In genomic region chr19:33229962-33230361, GRCh38 we compare ENCODE assay signal across 30 cellular contexts. TPM values are rescaled to one million over a fixed set of nuclear protein-coding genes. Genes with fewer than 3 reads are reported as not detected.
"Had no signal": no experiment of that assay in that cellular context is flagged by ENCODE, and none has a peak within 500 bp of the region (broad histone marks: within the 10 kb centered on the region; RNA-seq: fewer than 3 reads in every experiment).

No MANE protein-coding gene starts in this region.

- H3K79me2 ChIP-seq: parathyroid adenoma had no signal

- H3K36me3 ChIP-seq: ovary, spleen, suprapubic skin, transverse colon, upper lobe of right lung, uterus had no signal

- ATAC-seq: naive thymus-derived CD4-positive, alpha-beta T cell; natural killer cell treated with Interleukin-12 subunit alpha and Interleukin-12 subunit beta and Interleukin-15 and Interleukin-18, amount 100 ng/mL, for 72 hours; psoas muscle; right cardiac atrium; sciatic nerve; stimulated activated memory B cell treated with anti-CD40 and anti-IgM and Interleukin-4, amounts not matched to agents 10 μg/mL and 1 μg/mL and 100 μg/mL, for 72 hours; stimulated activated naive CD8-positive, alpha-beta T cell treated with anti-CD3 and anti-CD28 coated beads, Interleukin-15, amount 100 ng/mL, for 72 hours; stimulated activated naive CD8-positive, alpha-beta T cell treated with anti-CD3 and anti-CD28 coated beads, Interleukin-15, Interleukin-2, amounts not matched to agents 100 U/mL and 50 U/mL, for 24 hours; upper lobe of right lung had no signal

- H3K4me2 ChIP-seq: smooth muscle cell had no signal

- DNase-seq: naive thymus-derived CD4-positive, alpha-beta T cell; nephron progenitor cell; occipital lobe; ovary; spleen; stimulated activated CD4-positive, alpha-beta T cell treated with anti-CD3 and anti-CD28 coated beads, Interleukin-12 subunit alpha, Interleukin-12 subunit beta, amount 100 ng/mL, for 4 hours; stimulated activated CD4-positive, alpha-beta T cell treated with anti-CD3 and anti-CD28 coated beads, Interleukin-1b, Interleukin-23, amount 100 ng/mL, for 48 hours; stimulated activated CD4-positive, alpha-beta T cell treated with anti-CD3 and anti-CD28 coated beads, Interleukin-4, amount 100 ng/mL, for 1 hour; stimulated activated CD4-positive, alpha-beta T cell treated with anti-CD3 and anti-CD28 coated beads, Interleukin-4, amount 100 ng/mL, for 4 hours; stimulated activated CD8-positive, alpha-beta memory T cell treated with anti-CD3 and anti-CD28 coated beads, Interleukin-4, amount 100 ng/mL, for 48 hours; stimulated activated naive CD4-positive, alpha-beta T cell; stimulated activated naive CD8-positive, alpha-beta T cell treated with anti-CD3 and anti-CD28 coated beads, Interleukin-15, amount 100 ng/mL, for 72 hours; stimulated activated naive CD8-positive, alpha-beta T cell treated with anti-CD3 and anti-CD28 coated beads, Interleukin-15, Interleukin-2, amounts not matched to agents 100 U/mL and 50 U/mL, for 24 hours; substantia nigra; testis; tibial artery; transverse colon; upper lobe of right lung; uterus had no signal

- H3K4me3 ChIP-seq: ovary, psoas muscle, skin epidermis, smooth muscle cell, spleen, suprapubic skin, testis, tibial artery, transverse colon, upper lobe of right lung, uterus had no signal

- H3K27ac ChIP-seq: ovary, parathyroid adenoma, psoas muscle, skin epidermis, spleen, suprapubic skin, testis, tibial artery, transverse colon, upper lobe of right lung, uterus had no signal

- H3K4me1 ChIP-seq: parathyroid adenoma, psoas muscle, testis, upper lobe of right lung had no signal

- H3K9me3 ChIP-seq: suprapubic skin, testis had no signal

- H2AFZ ChIP-seq: parathyroid adenoma had no signal

- H3K27me3 ChIP-seq: ovary had no signal

- H3K9ac ChIP-seq: parathyroid adenoma had no signal

RNA-seq across cellular contexts. Expression of gene SLC7A10, which starts 4.3 kb away (rescaled TPM):
- total RNA-seq: naive thymus-derived CD4-positive, alpha-beta T cell; natural killer cell treated with Interleukin-12 subunit alpha and Interleukin-12 subunit beta and Interleukin-15 and Interleukin-18, amount 100 ng/mL, for 72 hours; osteoblast; ovary; renal cortical epithelial cell; right cardiac atrium; smooth muscle cell; uterus had no signal
- polyA plus RNA-seq: naive thymus-derived CD4-positive, alpha-beta T cell; ovary had no signal

RNA-seq across cellular contexts. Expression of gene LRP3, which starts 35.8 kb away (rescaled TPM):
- total RNA-seq: natural killer cell treated with Interleukin-12 subunit alpha and Interleukin-12 subunit beta and Interleukin-15 and Interleukin-18, amount 100 ng/mL, for 72 hours had no signal
- polyA plus RNA-seq: naive thymus-derived CD4-positive, alpha-beta T cell had no signal
